ENCODE assay signal across 11 cellular contexts in the genomic region with DNA sequence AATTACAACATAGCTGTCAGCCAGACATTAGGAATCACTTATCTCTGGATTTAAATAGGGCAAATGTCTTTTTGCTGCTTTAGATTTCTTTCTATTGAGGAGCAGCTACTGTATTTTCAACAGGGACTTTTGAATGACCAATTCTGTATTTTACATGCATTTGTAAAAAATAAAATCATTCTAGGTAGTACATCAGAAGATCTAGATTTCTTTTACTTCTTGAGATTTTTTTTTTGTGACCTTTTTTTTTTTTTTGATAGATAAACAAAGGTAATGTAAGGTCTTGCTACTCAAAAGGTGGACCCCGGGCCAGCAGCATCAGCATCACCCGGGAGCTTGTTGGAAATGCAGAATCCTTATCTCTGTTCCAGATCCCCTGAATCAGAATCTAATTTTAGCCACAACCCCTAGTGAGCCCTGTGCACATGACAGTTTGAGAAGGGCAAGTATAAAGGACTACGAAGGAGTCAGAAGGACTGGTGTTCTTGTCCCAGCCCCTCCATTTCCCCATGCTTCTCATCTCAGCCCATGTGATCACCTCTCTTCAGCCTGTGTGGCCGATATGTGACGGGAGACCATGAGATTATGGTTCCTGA. TPM values are rescaled to one million over a fixed set of nuclear protein-coding genes. Genes with fewer than 3 reads are reported as not detected.
A peak's percentile ranks its signal among the peaks of the same experiment; 100 is the strongest.
DNase-seq lines count a peak whose midpoint lies in the region; ATAC-seq and TF ChIP-seq lines count a peak whose summit lies in the region.
"Had no signal": no experiment of that assay in that cellular context is flagged by ENCODE, and none has a peak within 500 bp of the region (broad histone marks: within the 10 kb centered on the region; RNA-seq: fewer than 3 reads in every experiment).

No MANE protein-coding gene starts in this region.

- H3K27me3 Mint-ChIP-seq in activated CD8-positive, alpha-beta T cell treated with anti-CD3 and anti-CD28 coated beads, Interleukin-2, amount 10 ng/mL, durations not matched to agents 7 days and 5 days (ENCODE audit: low read depth) = no peaks in the 10 kb centered on the region

- H3K36me3 Mint-ChIP-seq in activated CD8-positive, alpha-beta T cell treated with anti-CD3 and anti-CD28 coated beads, Interleukin-2, amount 10 ng/mL, durations not matched to agents 7 days and 5 days (ENCODE audit: low read depth) = no peaks in the 10 kb centered on the region

- H3K27me3 ChIP-seq in left ventricle myocardium inferior (ENCODE audit: low read depth) = no peaks in the 10 kb centered on the region
- H3K27me3 ChIP-seq: SJSA1, spleen had no signal

- H3K36me3 ChIP-seq in left ventricle myocardium inferior = no peaks in the 10 kb centered on the region
- H3K36me3 ChIP-seq: SJSA1, spleen had no signal

- peaks cover 17% of the 10 kb centered on the region for H3K4me1 ChIP-seq in left ventricle myocardium inferior

- no peaks in the 10 kb centered on the region for H3K9me3 ChIP-seq in left ventricle myocardium inferior (replicated peaks)
- H3K9me3 ChIP-seq: SJSA1, spleen had no signal

- intact Hi-C loops in Right ventricle myocardium superior (cut with DNase I) = loop anchor here (10.0 kb wide), 1 partner anchor 711 kb away; a partner anchor contains a TSS
- intact Hi-C loops in cardiac septum (cut with DNase I) = loop anchor here (10.0 kb wide), 1 partner anchor 491 kb away; no protein-coding TSS in a partner anchor
- intact Hi-C loops in left ventricle myocardium inferior (cut with micrococcal nuclease) = loop anchor here (10.0 kb wide), 1 partner anchor 511 kb away; no protein-coding TSS in a partner anchor

- peaks cover 9% of the 10 kb centered on the region for H3K4me1 Mint-ChIP-seq in activated CD8-positive, alpha-beta T cell treated with anti-CD3 and anti-CD28 coated beads, Interleukin-2, amount 10 ng/mL, durations not matched to agents 7 days and 5 days (ENCODE audit: low read depth)

- H3K27ac Mint-ChIP-seq in activated CD8-positive, alpha-beta T cell treated with anti-CD3 and anti-CD28 coated beads, Interleukin-2, amount 10 ng/mL, durations not matched to agents 7 days and 5 days = no peak overlapping the region

- ATAC-seq in Right ventricle myocardium superior (ENCODE audit: poor library complexity) (peak; percentile 54), HG03108 (IDR thresholded peaks at IDR 0.05; ENCODE audit: unreplicated experiment) (no peak)
- no peak for ATAC-seq in activated CD8-positive, alpha-beta T cell treated with anti-CD3 and anti-CD28 coated beads, Interleukin-2, amount 10 ng/mL, durations not matched to agents 7 days and 5 days

- TF ChIP-seq CTCF in left ventricle myocardium inferior (IDR thresholded peaks at IDR 0.05; ENCODE audit: borderline replicate concordance) = peak; percentile 15

- H3K4me3 ChIP-seq in left ventricle myocardium inferior = peak overlapping the region; percentile 15
- H3K4me3 ChIP-seq: SJSA1 had no signal

- POLR2A ChIA-PET in activated CD8-positive, alpha-beta T cell treated with anti-CD3 and anti-CD28 coated beads, Interleukin-2, amount 10 ng/mL, durations not matched to agents 7 days and 5 days (lab: Charles Lee) = no interaction called here

- peak overlapping the region; percentile 36 for H3K4me3 Mint-ChIP-seq in activated CD8-positive, alpha-beta T cell treated with anti-CD3 and anti-CD28 coated beads, Interleukin-2, amount 10 ng/mL, durations not matched to agents 7 days and 5 days

- DNase-seq in Right ventricle myocardium superior (no peak), cardiac septum (ENCODE audit: low spot score) (no peak), left ventricle myocardium inferior (no peak), NCI-H187 (lab: John Stamatoyannopoulos, UW) (no peak), KG1 (lab: John Stamatoyannopoulos, UW) (no peak), NCI-H2081 (lab: John Stamatoyannopoulos, UW) (no peak)
- no peak for DNase-seq in activated CD8-positive, alpha-beta T cell treated with anti-CD3 and anti-CD28 coated beads, Interleukin-2, amount 10 ng/mL, durations not matched to agents 7 days and 5 days

- CTCF ChIA-PET in activated CD8-positive, alpha-beta T cell treated with anti-CD3 and anti-CD28 coated beads, Interleukin-2, amount 10 ng/mL, durations not matched to agents 7 days and 5 days (lab: Charles Lee) = interaction anchor here (0.7 to 3.7 kb wide), 29 partner anchors 9 to 1317 kb away, joined by 3 to 24 read pairs (median 3); no protein-coding TSS in a partner anchor

- no peaks in the 10 kb centered on the region for H3K9me3 Mint-ChIP-seq in activated CD8-positive, alpha-beta T cell treated with anti-CD3 and anti-CD28 coated beads, Interleukin-2, amount 10 ng/mL, durations not matched to agents 7 days and 5 days (ENCODE audit: insufficient read depth)
- H3K9me3 Mint-ChIP-seq: naive thymus-derived CD8-positive, alpha-beta T cell had no signal

- H3K27ac ChIP-seq in left ventricle myocardium inferior (replicated peaks) = no peak overlapping the region
- H3K27ac ChIP-seq: SJSA1, spleen had no signal

RNA-seq across cellular contexts. Expression of a gene that starts 37.7 kb away (rescaled TPM):
- 1,933 TPM for total RNA-seq in Right ventricle myocardium superior
- total RNA-seq in cardiac septum = 1,231 TPM
- not detected for total RNA-seq in activated CD8-positive, alpha-beta T cell treated with anti-CD3 and anti-CD28 coated beads, Interleukin-2, amount 10 ng/mL, durations not matched to agents 7 days and 5 days
- 1,824 TPM for total RNA-seq in left ventricle myocardium inferior
- total RNA-seq: SJSA1 had no signal

Comparison
In these comparisons a context has a peak if more than half of its experiments do, and no peak if none do; other contexts are left out.
1. RNA of a gene that starts 37.7 kb away (total RNA-seq): 1,933 TPM in Right ventricle myocardium superior (single experiment), 1,824 TPM in left ventricle myocardium inferior (single experiment) and 1,231 TPM in cardiac septum (single experiment); not detected in activated CD8-positive, alpha-beta T cell treated with anti-CD3 and anti-CD28 coated beads, Interleukin-2, amount 10 ng/mL, durations not matched to agents 7 days and 5 days; every median in the first group is over 100 times any median in the second.